In the genomic region with DNA sequence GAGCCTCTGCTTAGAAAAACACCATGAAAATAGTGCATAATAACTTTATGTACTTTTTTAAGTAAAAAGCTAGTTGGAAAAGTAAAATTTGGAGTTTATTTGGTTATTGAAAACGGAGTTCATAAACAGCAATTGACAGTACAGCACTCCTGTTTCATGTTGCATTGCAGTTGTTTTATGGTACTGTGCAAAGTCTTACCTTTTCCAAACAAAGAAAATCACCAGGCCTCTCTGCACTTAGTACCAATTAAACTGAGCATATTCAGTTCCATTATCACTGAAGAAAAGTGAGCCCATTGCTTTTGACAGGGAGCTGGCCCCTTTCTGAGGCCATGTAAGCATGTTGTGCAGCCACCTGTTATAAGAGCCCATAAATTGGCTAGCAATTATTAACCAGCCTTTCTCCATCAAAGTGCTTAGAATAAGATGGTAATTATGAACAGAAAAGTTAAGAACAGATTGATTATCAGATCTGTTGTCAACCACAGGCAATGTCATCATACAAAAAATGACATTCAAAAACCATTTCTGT, we compare ENCODE assay signal across 21 cellular contexts.
DNase-seq lines count a peak whose midpoint lies in the region; ATAC-seq lines count a peak whose summit lies in the region.
"Had no signal": no experiment of that assay in that cellular context is flagged by ENCODE, and none has a peak within 500 bp of the region (broad histone marks: within the 10 kb centered on the region; RNA-seq: fewer than 3 reads in every experiment).

No MANE protein-coding gene starts in this region.

- intact Hi-C loops in activated T-helper 2 cell treated with anti-CD3 and anti-CD28 coated beads, Interferon-gamma antibody, Interleukin-2, Interleukin-4, amounts not matched to agents 10 μg/mL and 5 μg/mL and 100 μg/mL, durations not matched to agents 14 hours and 24 hours and 36 hours (cut with micrococcal nuclease), result loop anchor here (10.0 kb wide), 1 partner anchor 120 kb away; no protein-coding TSS in a partner anchor

- H3K4me3 Mint-ChIP-seq in activated naive CD4-positive, alpha-beta T cell treated with anti-CD3 and anti-CD28 coated beads, Interleukin-2, amount 50 U/mL, for 24 hours, result peak overlapping the region; percentile 83
- H3K4me3 Mint-ChIP-seq in immature natural killer cell, result peak overlapping the region in 3 of 5 donors; percentile 68 to 94 (median 82)
- H3K4me3 Mint-ChIP-seq in stimulated activated effector memory CD8-positive, alpha-beta T cell treated with anti-CD3 and anti-CD28 coated beads, Interleukin-12 subunit alpha, Interleukin-12 subunit beta, amount 100 ng/mL, for 72 hours, result peak overlapping the region; percentile 69
- no peak overlapping the region for H3K4me3 Mint-ChIP-seq in activated T-helper 2 cell treated with anti-CD3 and anti-CD28 coated beads, Interferon-gamma antibody, Interleukin-2, Interleukin-4, amounts not matched to agents 10 μg/mL and 5 μg/mL and 100 μg/mL, durations not matched to agents 14 hours and 24 hours and 36 hours (ENCODE audit: low read depth)
- H3K4me3 Mint-ChIP-seq: dendritic cell treated with granulocyte-macrophage colony-stimulating factor and Interleukin-4, amounts not matched to agents 40 ng/mL and 50 ng/mL, for 4 days; mesothelial cell of epicardium had no signal

- no peak for DNase-seq in activated naive CD4-positive, alpha-beta T cell treated with anti-CD3 and anti-CD28 coated beads, Interleukin-2, amount 50 U/mL, for 16 hours
- DNase-seq in NCI-H69 (lab: John Stamatoyannopoulos, UW) (peak; percentile 67), immature natural killer cell (no peak), mesenteric fat pad (ENCODE audit: low spot score) (no peak)
- no peak for DNase-seq in stimulated activated effector memory CD8-positive, alpha-beta T cell treated with anti-CD3 and anti-CD28 coated beads, Interleukin-12 subunit alpha, Interleukin-12 subunit beta, amount 100 ng/mL, for 72 hours (ENCODE audit: low spot score in 2 of 2)
- DNase-seq in activated T-helper 2 cell treated with anti-CD3 and anti-CD28 coated beads, Interferon-gamma antibody, Interleukin-2, Interleukin-4, amounts not matched to agents 10 μg/mL and 5 μg/mL and 100 μg/mL, durations not matched to agents 14 hours and 24 hours and 36 hours (ENCODE audit: low spot score), result no peak
- DNase-seq: activated CD8-positive, alpha-beta memory T cell treated with anti-CD3 and anti-CD28 coated beads, Interleukin-2, amount 50 U/mL, for 48 hours; amygdala; GDM1; head of caudate nucleus; KG1; left cardiac atrium; NCI-H2029 treated with DMSO at 0.1 percent for 48 hours; NK-92 treated with Interleukin-12 subunit alpha and Interleukin-12 subunit beta, amount 100 ng/mL, for 24 hours; stimulated activated CD4-positive, alpha-beta T cell treated with anti-CD3 and anti-CD28 coated beads, Interleukin-2, amount 100 ng/mL, for 48 hours; stimulated activated naive CD4-positive, alpha-beta T cell treated with Interleukin-2 at 50 U/mL for 16 hours had no signal

- no peak for ATAC-seq in stimulated activated effector memory CD8-positive, alpha-beta T cell treated with anti-CD3 and anti-CD28 coated beads, Interleukin-12 subunit alpha, Interleukin-12 subunit beta, amount 100 ng/mL, for 72 hours
- no peak for ATAC-seq in GM18498 (IDR thresholded peaks at IDR 0.05; ENCODE audit: unreplicated experiment)
- ATAC-seq: HCT116, left cardiac atrium had no signal

- H3K9me3 Mint-ChIP-seq in activated naive CD4-positive, alpha-beta T cell treated with anti-CD3 and anti-CD28 coated beads, Interleukin-2, amount 50 U/mL, for 24 hours, result peaks cover 12% of the 10 kb centered on the region
- peaks cover 0 to 7% (median 3%) of the 10 kb centered on the region in 6 donors for H3K9me3 Mint-ChIP-seq in immature natural killer cell
- H3K9me3 Mint-ChIP-seq in stimulated activated effector memory CD8-positive, alpha-beta T cell treated with anti-CD3 and anti-CD28 coated beads, Interleukin-12 subunit alpha, Interleukin-12 subunit beta, amount 100 ng/mL, for 72 hours, result peaks cover 3% of the 10 kb centered on the region
- peaks cover 15% of the 10 kb centered on the region for H3K9me3 Mint-ChIP-seq in activated T-helper 2 cell treated with anti-CD3 and anti-CD28 coated beads, Interferon-gamma antibody, Interleukin-2, Interleukin-4, amounts not matched to agents 10 μg/mL and 5 μg/mL and 100 μg/mL, durations not matched to agents 14 hours and 24 hours and 36 hours

- peaks cover 6% of the 10 kb centered on the region for H3K27me3 Mint-ChIP-seq in activated naive CD4-positive, alpha-beta T cell treated with anti-CD3 and anti-CD28 coated beads, Interleukin-2, amount 50 U/mL, for 24 hours
- no peaks in the 10 kb centered on the region for H3K27me3 Mint-ChIP-seq in immature natural killer cell (ENCODE audit: low read depth in 3 of 3)
- peaks cover 3% of the 10 kb centered on the region for H3K27me3 Mint-ChIP-seq in activated T-helper 2 cell treated with anti-CD3 and anti-CD28 coated beads, Interferon-gamma antibody, Interleukin-2, Interleukin-4, amounts not matched to agents 10 μg/mL and 5 μg/mL and 100 μg/mL, durations not matched to agents 14 hours and 24 hours and 36 hours (ENCODE audit: low read depth)
- H3K27me3 Mint-ChIP-seq: dendritic cell treated with granulocyte-macrophage colony-stimulating factor and Interleukin-4, amounts not matched to agents 40 ng/mL and 50 ng/mL, for 4 days had no signal

- peaks cover 2% of the 10 kb centered on the region for H3K36me3 Mint-ChIP-seq in activated naive CD4-positive, alpha-beta T cell treated with anti-CD3 and anti-CD28 coated beads, Interleukin-2, amount 50 U/mL, for 24 hours
- no peaks in the 10 kb centered on the region for H3K36me3 Mint-ChIP-seq in immature natural killer cell
- no peaks in the 10 kb centered on the region for H3K36me3 Mint-ChIP-seq in stimulated activated effector memory CD8-positive, alpha-beta T cell treated with anti-CD3 and anti-CD28 coated beads, Interleukin-12 subunit alpha, Interleukin-12 subunit beta, amount 100 ng/mL, for 72 hours
- H3K36me3 Mint-ChIP-seq in activated T-helper 2 cell treated with anti-CD3 and anti-CD28 coated beads, Interferon-gamma antibody, Interleukin-2, Interleukin-4, amounts not matched to agents 10 μg/mL and 5 μg/mL and 100 μg/mL, durations not matched to agents 14 hours and 24 hours and 36 hours (ENCODE audit: low read depth), result peaks cover 4% of the 10 kb centered on the region
- H3K36me3 Mint-ChIP-seq: mesothelial cell of epicardium had no signal

- peaks cover 18% of the 10 kb centered on the region for H3K4me1 Mint-ChIP-seq in activated naive CD4-positive, alpha-beta T cell treated with anti-CD3 and anti-CD28 coated beads, Interleukin-2, amount 50 U/mL, for 24 hours
- peaks cover 16 to 19% of the 10 kb centered on the region in 2 donors for H3K4me1 Mint-ChIP-seq in immature natural killer cell
- peaks cover 17% of the 10 kb centered on the region for H3K4me1 Mint-ChIP-seq in stimulated activated effector memory CD8-positive, alpha-beta T cell treated with anti-CD3 and anti-CD28 coated beads, Interleukin-12 subunit alpha, Interleukin-12 subunit beta, amount 100 ng/mL, for 72 hours
- H3K4me1 Mint-ChIP-seq in activated T-helper 2 cell treated with anti-CD3 and anti-CD28 coated beads, Interferon-gamma antibody, Interleukin-2, Interleukin-4, amounts not matched to agents 10 μg/mL and 5 μg/mL and 100 μg/mL, durations not matched to agents 14 hours and 24 hours and 36 hours (ENCODE audit: low read depth), result peaks cover 18% of the 10 kb centered on the region

- H3K27ac Mint-ChIP-seq in activated naive CD4-positive, alpha-beta T cell treated with anti-CD3 and anti-CD28 coated beads, Interleukin-2, amount 50 U/mL, for 24 hours, result no peak overlapping the region
- H3K27ac Mint-ChIP-seq in immature natural killer cell, result peak overlapping the region in 1 of 6 donors; percentile 59
- no peak overlapping the region for H3K27ac Mint-ChIP-seq in stimulated activated effector memory CD8-positive, alpha-beta T cell treated with anti-CD3 and anti-CD28 coated beads, Interleukin-12 subunit alpha, Interleukin-12 subunit beta, amount 100 ng/mL, for 72 hours
- H3K27ac Mint-ChIP-seq in activated T-helper 2 cell treated with anti-CD3 and anti-CD28 coated beads, Interferon-gamma antibody, Interleukin-2, Interleukin-4, amounts not matched to agents 10 μg/mL and 5 μg/mL and 100 μg/mL, durations not matched to agents 14 hours and 24 hours and 36 hours, result no peak overlapping the region
- H3K27ac Mint-ChIP-seq: mesothelial cell of epicardium had no signal
